ENCODE assay signal across 24 cellular contexts in the genomic region with DNA sequence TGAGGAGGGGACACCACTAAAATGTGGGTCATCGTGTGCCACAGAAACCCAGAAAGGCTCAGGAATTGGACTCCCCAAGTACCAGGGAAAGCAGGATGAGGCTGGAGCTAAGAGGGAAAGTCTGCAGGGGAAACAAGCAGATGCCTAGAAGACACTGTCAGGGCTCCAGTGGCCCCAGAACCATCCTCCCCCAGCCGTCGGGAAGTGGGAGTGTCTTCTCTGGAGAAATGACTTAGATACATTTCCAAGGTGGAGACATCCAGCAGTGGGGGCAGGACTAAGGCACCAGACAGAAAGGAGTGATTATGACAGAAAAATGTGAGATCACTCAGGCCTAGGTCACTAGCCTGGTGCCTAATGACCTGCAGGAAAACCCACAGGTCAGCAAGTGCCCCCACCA. TPM values are rescaled to one million over a fixed set of nuclear protein-coding genes. Genes with fewer than 3 reads are reported as not detected.
DNase-seq lines count a peak whose midpoint lies in the region; ATAC-seq, FAIRE-seq and TF ChIP-seq lines count a peak whose summit lies in the region.
"Had no signal": no experiment of that assay in that cellular context is flagged by ENCODE, and none has a peak within 500 bp of the region (broad histone marks: within the 10 kb centered on the region; RNA-seq: fewer than 3 reads in every experiment).

No MANE protein-coding gene starts in this region.

- no peak overlapping the region for H3K4me3 Mint-ChIP-seq in endodermal cell
- H3K4me3 Mint-ChIP-seq: CD4-positive, alpha-beta T cell; HFFc6 had no signal

- H3K79me2 ChIP-seq in trophoblast cell (ENCODE audit: control insufficient read depth, insufficient read depth, low read length, poor library complexity) = no peaks in the 10 kb centered on the region

- in situ Hi-C loops in Panc1 (cut with HindIII; ENCODE audit: low pct_unique_long_range_greater_than_20kb, low sequenced_read_pairs) = no loop called here

- no peaks in the 10 kb centered on the region for H3K36me3 Mint-ChIP-seq in endodermal cell (ENCODE audit: low read depth)

- peak in 1 of 2 experiments; percentile 40 for DNase-seq in A549 (ENCODE audit: low read depth in 1 of 2, low spot score in 1 of 2)
- DNase-seq in Panc1 (ENCODE audit: low read depth, low spot score) = no peak
- DNase-seq in kidney tubule cell (ENCODE audit: low spot score) = peak; percentile 31
- DNase-seq in trophoblast cell = no peak
- no peak for DNase-seq in endodermal cell
- DNase-seq in GM19239 (ENCODE audit: insufficient read length, low spot score) = no peak
- DNase-seq in AG20443 (ENCODE audit: low spot score) = no peak
- DNase-seq: 8988T; ACHN; AML-193; Caco-2; CD4-positive, alpha-beta T cell; GDM1; GM23248; H7; HFFc6; IMR-90 had no signal

- H3K23ac ChIP-seq in trophoblast cell (ENCODE audit: low read length) = no peak overlapping the region

- no peaks in the 10 kb centered on the region for H3K9me3 Mint-ChIP-seq in endodermal cell
- H3K9me3 Mint-ChIP-seq: CD4-positive, alpha-beta T cell; HFFc6 had no signal

- no peak overlapping the region for H3K4ac ChIP-seq in trophoblast cell (ENCODE audit: low read depth, low read length)

- no peak for TF ChIP-seq RAD21 in A549 (conservative IDR thresholded peaks at IDR 0.05 in 1 of 2, IDR thresholded peaks at IDR 0.05 in 1 of 2)

- H3K9me3 ChIP-seq in A549 (no peaks in the 10 kb centered on the region), Panc1 (ENCODE audit: control insufficient read depth, insufficient read depth, low read depth, low read length) (no peaks in the 10 kb centered on the region), trophoblast cell (ENCODE audit: insufficient read depth, low read depth, low read length) (peaks cover 5% of the 10 kb centered on the region), endodermal cell (ENCODE audit: control insufficient read depth, low read length) (no peaks in the 10 kb centered on the region)
- H3K9me3 ChIP-seq: Caco-2 had no signal

- peak overlapping the region; percentile 44 for H3K4me2 ChIP-seq in A549
- H3K4me2 ChIP-seq in trophoblast cell (ENCODE audit: low read length) = no peak overlapping the region

- no peak for TF ChIP-seq POLR2A in A549 (IDR thresholded peaks at IDR 0.05; ENCODE audit: low read length)

- BruUV-seq in Panc1 (replicated peaks; lab: Mats Ljungman, UMichigan) = no TSS peak

- intact Hi-C loops in Panc1 (cut with micrococcal nuclease; ENCODE audit: unreplicated experiment) = no loop called here

- H3K27ac ChIP-seq in A549 = peak overlapping the region; percentile 42 to 64; a peak in 5 of 6 replicates
- H3K27ac ChIP-seq in Panc1 (ENCODE audit: low read length) = peak overlapping the region; percentile 32; the same call in 1 of the 2 replicates
- H3K27ac ChIP-seq in trophoblast cell (ENCODE audit: low read depth, low read length) = no peak overlapping the region
- no peak overlapping the region for H3K27ac ChIP-seq in endodermal cell (ENCODE audit: low read depth, low read length)
- H3K27ac ChIP-seq: GM23248 had no signal

- H3K4me3 ChIP-seq in A549 = no peak overlapping the region
- H3K4me3 ChIP-seq in Panc1 (ENCODE audit: low read depth in 2 of 2, low read length in 2 of 2) = no peak overlapping the region
- H3K4me3 ChIP-seq in trophoblast cell (ENCODE audit: low read depth, low read length) = peak overlapping the region; percentile 4
- H3K4me3 ChIP-seq in endodermal cell (ENCODE audit: low read length) = no peak overlapping the region
- H3K4me3 ChIP-seq: GM23248, K562 had no signal

- CTCF ChIA-PET in A549 (lab: Yijun Ruan, JAX) (no interaction called here), Panc1 (lab: Charles Lee) (no interaction called here)

- peak; percentile 31 to 44; a peak in 2 of 6 replicates for ATAC-seq in A549
- peak; percentile 51 for ATAC-seq in Panc1
- ATAC-seq in GM19463 (IDR thresholded peaks at IDR 0.05; ENCODE audit: unreplicated experiment) = no peak
- ATAC-seq: HCT116, K562 had no signal

- no peak overlapping the region for H4K12ac ChIP-seq in trophoblast cell (ENCODE audit: low read depth, low read length)

- H2AK5ac ChIP-seq in trophoblast cell (ENCODE audit: low read length) = no peak overlapping the region

- H3K9ac ChIP-seq in trophoblast cell (ENCODE audit: low read length) = no peak overlapping the region
- H3K9ac ChIP-seq in endodermal cell (ENCODE audit: extremely low read depth, low read length, poor library complexity, severe bottlenecking) = no peak overlapping the region
- H3K9ac ChIP-seq: GM23248 had no signal

- no peak overlapping the region for H2BK12ac ChIP-seq in trophoblast cell (ENCODE audit: low read length)

- TF ChIP-seq CTCF in A549 (IDR thresholded peaks at IDR 0.05) (no peak), Panc1 (IDR thresholded peaks at IDR 0.05) (no peak), endodermal cell (conservative IDR thresholded peaks at IDR 0.05) (no peak)

- no peak overlapping the region for H3K27ac Mint-ChIP-seq in endodermal cell
- H3K27ac Mint-ChIP-seq: CD4-positive, alpha-beta T cell; HFFc6 had no signal

- H2AFZ ChIP-seq in trophoblast cell (ENCODE audit: insufficient read depth, low read length, poor library complexity) = no peak overlapping the region
- H2AFZ ChIP-seq: GM23248 had no signal

- H4K91ac ChIP-seq in trophoblast cell (ENCODE audit: low read depth, low read length) = no peak overlapping the region

- H3K4me1 ChIP-seq in A549 (peaks cover 61% of the 10 kb centered on the region), Panc1 (ENCODE audit: control insufficient read depth, insufficient read depth, low read length) (peaks cover 33% of the 10 kb centered on the region), trophoblast cell (ENCODE audit: control insufficient read depth in 1 of 2, insufficient read depth in 2 of 2, low read length in 2 of 2) (no peaks in the 10 kb centered on the region), endodermal cell (ENCODE audit: control insufficient read depth, insufficient read depth, low read length) (no peaks in the 10 kb centered on the region)

- no peaks in the 10 kb centered on the region for H3K36me3 ChIP-seq in Panc1 (ENCODE audit: control insufficient read depth, insufficient read depth, low read length)
- H3K36me3 ChIP-seq in trophoblast cell (ENCODE audit: control insufficient read depth in 1 of 2, insufficient read depth in 2 of 2, low read length in 2 of 2) = no peaks in the 10 kb centered on the region
- H3K36me3 ChIP-seq in endodermal cell (ENCODE audit: control insufficient read depth, insufficient read depth, low read length) = no peaks in the 10 kb centered on the region

- H3K18ac ChIP-seq in trophoblast cell (ENCODE audit: low read length) = no peak overlapping the region

- H3K14ac ChIP-seq in trophoblast cell (ENCODE audit: low read length) = no peak overlapping the region

- FAIRE-seq in A549 (lab: Jason Lieb, UNC) (no peak), GM19239 (lab: Jason Lieb, UNC) (no peak)
- FAIRE-seq: D721Med, GM12892, GM18507, K562 had no signal

- POLR2A ChIA-PET in A549 (lab: Yijun Ruan, JAX) (no interaction called here), Panc1 (lab: Charles Lee) (no interaction called here)

- H3K27me3 Mint-ChIP-seq in endodermal cell (ENCODE audit: insufficient read depth) = peaks cover 6% of the 10 kb centered on the region

- no peak overlapping the region for H2BK5ac ChIP-seq in trophoblast cell (ENCODE audit: low read depth, low read length, poor library complexity)

- 27% methylated on average over 3 of the region's 3 CpGs for WGBS in A549 (ENCODE audit: missing lambda C conversion rate)
- WGBS in trophoblast cell (ENCODE audit: extremely low coverage, insufficient coverage, insufficient read length) = no CpG with 5 or more reads among the region's 3 CpGs
- 64 to 75% methylated on average over 3 of the region's 3 CpGs for WGBS in endodermal cell (ENCODE audit: insufficient coverage in 1 of 2, insufficient read length in 1 of 2), 2 experiments

- TF ChIP-seq EP300 in A549 (IDR thresholded peaks at IDR 0.05) = no peak

- H3K79me1 ChIP-seq in trophoblast cell (ENCODE audit: low read length) = no peaks in the 10 kb centered on the region

- H4K8ac ChIP-seq in trophoblast cell (ENCODE audit: low read depth, low read length) = no peak overlapping the region

- no peaks in the 10 kb centered on the region for H3K27me3 ChIP-seq in Panc1 (ENCODE audit: control insufficient read depth, insufficient read depth, low read length)
- H3K27me3 ChIP-seq in trophoblast cell (ENCODE audit: insufficient read depth, low read length) = no peaks in the 10 kb centered on the region
- no peaks in the 10 kb centered on the region for H3K27me3 ChIP-seq in endodermal cell (ENCODE audit: control insufficient read depth, insufficient read depth, low read length, poor library complexity, severe bottlenecking)

- H3K4me1 Mint-ChIP-seq in endodermal cell = no peaks in the 10 kb centered on the region

- no peak overlapping the region for H2BK120ac ChIP-seq in trophoblast cell (ENCODE audit: insufficient read depth, low read length, poor library complexity)

TF ChIP-seq in A549, 52 proteins besides CTCF, POLR2A, EP300 and RAD21 (continues in another document):
- TF ChIP-seq, protein P1, sequence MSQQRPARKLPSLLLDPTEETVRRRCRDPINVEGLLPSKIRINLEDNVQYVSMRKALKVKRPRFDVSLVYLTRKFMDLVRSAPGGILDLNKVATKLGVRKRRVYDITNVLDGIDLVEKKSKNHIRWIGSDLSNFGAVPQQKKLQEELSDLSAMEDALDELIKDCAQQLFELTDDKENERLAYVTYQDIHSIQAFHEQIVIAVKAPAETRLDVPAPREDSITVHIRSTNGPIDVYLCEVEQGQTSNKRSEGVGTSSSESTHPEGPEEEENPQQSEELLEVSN (IDR thresholded peaks at IDR 0.05; ENCODE audit: borderline replicate concordance, low read depth) = no peak
- TF ChIP-seq EHMT2 (IDR thresholded peaks at IDR 0.05; ENCODE audit: low read depth) = no peak
- TF ChIP-seq RFX5 (IDR thresholded peaks at IDR 0.05) = no peak
- TF ChIP-seq RARB (CRISPR knock-in tag; IDR thresholded peaks at IDR 0.05) = no peak
- TF ChIP-seq SMC3 (IDR thresholded peaks at IDR 0.05) = no peak
- TF ChIP-seq CHD4 (IDR thresholded peaks at IDR 0.05; ENCODE audit: borderline replicate concordance) = no peak
- TF ChIP-seq HOXB5 (CRISPR knock-in tag; IDR thresholded peaks at IDR 0.05) = no peak
- TF ChIP-seq KDM5A (IDR thresholded peaks at IDR 0.05) = no peak
- TF ChIP-seq POLR2AphosphoS2 (conservative IDR thresholded peaks at IDR 0.05; ENCODE audit: low read length) = no peak

RNA-seq across cellular contexts. Expression of a gene that starts 36.0 kb away (rescaled TPM):
- polyA plus RNA-seq in A549 (2011; rRNA removed) (2.9 and 3.6 TPM in 2 replicates), A549 (2017; fragmentation: RNase III; extraction: RNeasy Plus Mini Kit Qiagen cat#74134 plus additional on column Dnase treatment) (0.52 to 1.2 TPM (median 0.77 TPM) in 3 replicates)
- polyA plus RNA-seq in A549 (2012; cell fraction: cytosol; rRNA removed) = 0.65 TPM in 2 replicates
- 0.51 and 0.58 TPM in 2 replicates for polyA plus RNA-seq in A549 (2012; cell fraction: nucleus; rRNA removed)
- 1.8 and 2.4 TPM in 2 replicates for polyA minus RNA-seq in A549 (2011; rRNA and poly(A)+ RNA removed)
- total RNA-seq in Panc1 (2021; ENCODE audit: unreplicated experiment) (0.21 TPM), endodermal cell (not detected)
- polyA plus RNA-seq in Panc1 (2012; ENCODE audit: insufficient read length) = not detected
- not detected in 2 replicates for polyA plus RNA-seq in trophoblast cell (2013)
- polyA plus RNA-seq in endodermal cell (2013, experiment 1 of 2) = 0.39 TPM
- not detected for polyA plus RNA-seq in endodermal cell (2013, experiment 2 of 2)
- total RNA-seq: Caco-2; CD4-positive, alpha-beta T cell; GM23248; H7; HFFc6; IMR-90; K562 had no signal
- polyA plus RNA-seq: BJ, GM23248, IMR-90, K562 had no signal

Comparison
In these comparisons a context has a peak if more than half of its experiments do, and no peak if none do; other contexts are left out.
1. H3K27ac ChIP-seq: peak in A549 (2 of 2) and Panc1 (single experiment); none in trophoblast cell (single experiment) and endodermal cell (single experiment).